ENCODE assay signal across 13 cellular contexts in the genomic region with DNA sequence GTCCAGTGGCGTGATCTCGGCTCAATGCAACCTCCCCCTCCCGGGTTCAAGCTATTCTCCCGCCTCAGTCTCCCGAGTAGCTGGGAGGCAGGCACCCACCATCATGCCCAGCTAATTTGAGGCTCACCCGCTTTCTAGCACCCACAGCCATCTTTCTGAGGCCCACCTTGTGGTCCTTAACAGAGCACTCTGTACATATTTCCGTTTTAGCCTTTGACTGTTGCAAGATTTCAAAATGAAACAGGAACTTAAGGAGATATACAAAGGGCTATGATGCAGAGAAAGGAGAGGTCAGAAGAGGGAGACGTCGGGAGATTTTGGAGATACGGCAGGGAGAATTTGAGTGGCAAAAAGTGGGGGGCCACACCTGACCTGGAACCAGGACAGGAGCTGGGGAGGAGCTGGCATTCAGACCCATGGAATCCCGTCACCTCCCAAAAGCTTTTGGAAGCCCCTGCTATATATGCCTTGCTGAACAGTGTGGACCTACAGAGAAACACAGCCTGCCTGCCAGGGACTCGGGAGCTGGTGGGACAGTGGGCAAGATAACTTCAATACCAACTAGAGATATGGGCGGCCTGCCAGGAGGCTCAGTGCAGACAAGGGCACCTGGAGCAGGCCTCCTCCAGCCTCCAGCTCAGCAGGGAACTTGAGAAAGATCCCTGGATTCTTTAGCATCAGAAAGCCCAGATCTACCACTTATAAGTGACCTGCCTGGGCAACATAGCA. TPM values are rescaled to one million over a fixed set of nuclear protein-coding genes. Genes with fewer than 3 reads are reported as not detected.
DNase-seq lines count a peak whose midpoint lies in the region; ATAC-seq and TF ChIP-seq lines count a peak whose summit lies in the region.
"Had no signal": no experiment of that assay in that cellular context is flagged by ENCODE, and none has a peak within 500 bp of the region (broad histone marks: within the 10 kb centered on the region; RNA-seq: fewer than 3 reads in every experiment).

No MANE protein-coding gene starts in this region.

- H3K4me1 Mint-ChIP-seq in activated CD8-positive, alpha-beta memory T cell treated with anti-CD3 and anti-CD28 coated beads, Interleukin-2, amount 10 ng/mL, durations not matched to agents 7 days and 5 days = peaks cover 5% of the 10 kb centered on the region

- TF ChIP-seq POLR2A in esophagus squamous epithelium (IDR thresholded peaks at IDR 0.05) = no peak
- peak in 1 of 4 donors; percentile 27 for TF ChIP-seq POLR2A in upper lobe of left lung (IDR thresholded peaks at IDR 0.05)

- no peak for ATAC-seq in activated CD8-positive, alpha-beta memory T cell treated with anti-CD3 and anti-CD28 coated beads, Interleukin-2, amount 10 ng/mL, durations not matched to agents 7 days and 5 days
- ATAC-seq in upper lobe of left lung (ENCODE audit: low FRiP score in 2 of 2) (peak in 1 of 2 donors; percentile 14), GM19455 (IDR thresholded peaks at IDR 0.05; ENCODE audit: unreplicated experiment) (no peak), GM18907 (IDR thresholded peaks at IDR 0.05; ENCODE audit: unreplicated experiment) (no peak), HG02973 (IDR thresholded peaks at IDR 0.05; ENCODE audit: unreplicated experiment) (no peak)

- no peaks in the 10 kb centered on the region for H3K36me3 Mint-ChIP-seq in activated CD8-positive, alpha-beta memory T cell treated with anti-CD3 and anti-CD28 coated beads, Interleukin-2, amount 10 ng/mL, durations not matched to agents 7 days and 5 days

- no peaks in the 10 kb centered on the region for H3K9me3 Mint-ChIP-seq in activated CD8-positive, alpha-beta memory T cell treated with anti-CD3 and anti-CD28 coated beads, Interleukin-2, amount 10 ng/mL, durations not matched to agents 7 days and 5 days (ENCODE audit: low read depth)
- H3K9me3 Mint-ChIP-seq: GM23338 had no signal

- peak overlapping the region; percentile 6 to 48 (median 23) for H3K27ac ChIP-seq in esophagus squamous epithelium
- H3K27ac ChIP-seq in upper lobe of left lung = peak overlapping the region; percentile 22 to 69 (median 46)

- H3K36me3 ChIP-seq in esophagus squamous epithelium = no peaks in the 10 kb centered on the region
- no peaks in the 10 kb centered on the region for H3K36me3 ChIP-seq in upper lobe of left lung

- TF ChIP-seq CTCF in esophagus squamous epithelium (IDR thresholded peaks at IDR 0.05) (no peak), upper lobe of left lung (IDR thresholded peaks at IDR 0.05) (no peak)

- peaks cover 17 to 65% (median 19%) of the 10 kb centered on the region in 3 donors for H3K4me1 ChIP-seq in esophagus squamous epithelium
- peaks cover 3 to 25% (median 9%) of the 10 kb centered on the region in 4 donors for H3K4me1 ChIP-seq in upper lobe of left lung

- no peaks in the 10 kb centered on the region for H3K9me3 ChIP-seq in esophagus squamous epithelium
- H3K9me3 ChIP-seq in upper lobe of left lung = no peaks in the 10 kb centered on the region

- DNase-seq in activated CD8-positive, alpha-beta memory T cell treated with anti-CD3 and anti-CD28 coated beads, Interleukin-2, amount 10 ng/mL, durations not matched to agents 7 days and 5 days = no peak
- DNase-seq in activated CD8-positive, alpha-beta memory T cell treated with anti-CD3 and anti-CD28 coated beads for 24 hours = no peak
- peak; percentile 44 for DNase-seq in OCI-M1 (lab: John Stamatoyannopoulos, UW)
- no peak for DNase-seq in esophagus squamous epithelium (lab: John Stamatoyannopoulos, UW)
- no peak for DNase-seq in upper lobe of left lung
- DNase-seq: 8988T; DMS153; stimulated activated naive CD4-positive, alpha-beta T cell treated with Interleukin-2 at 50 U/mL for 16 hours had no signal

- peaks cover 47% of the 10 kb centered on the region for H3K27me3 Mint-ChIP-seq in activated CD8-positive, alpha-beta memory T cell treated with anti-CD3 and anti-CD28 coated beads, Interleukin-2, amount 10 ng/mL, durations not matched to agents 7 days and 5 days

- no peaks in the 10 kb centered on the region for H3K27me3 ChIP-seq in esophagus squamous epithelium
- no peaks in the 10 kb centered on the region for H3K27me3 ChIP-seq in upper lobe of left lung

- intact Hi-C loops in esophagus squamous epithelium (cut with DNase I) = loop anchor here (5.0 kb wide), 1 partner anchor 34 kb away; no protein-coding TSS in a partner anchor

- H3K27ac Mint-ChIP-seq in activated CD8-positive, alpha-beta memory T cell treated with anti-CD3 and anti-CD28 coated beads, Interleukin-2, amount 10 ng/mL, durations not matched to agents 7 days and 5 days = peak overlapping the region; percentile 33
- H3K27ac Mint-ChIP-seq: GM23338 had no signal

- no peak overlapping the region for H3K4me3 Mint-ChIP-seq in activated CD8-positive, alpha-beta memory T cell treated with anti-CD3 and anti-CD28 coated beads, Interleukin-2, amount 10 ng/mL, durations not matched to agents 7 days and 5 days
- H3K4me3 Mint-ChIP-seq: GM23338 had no signal

- CTCF ChIA-PET in activated CD8-positive, alpha-beta memory T cell treated with anti-CD3 and anti-CD28 coated beads, Interleukin-2, amount 10 ng/mL, durations not matched to agents 7 days and 5 days (lab: Charles Lee) = interaction anchor here (0.6 to 32.6 kb wide), 26 partner anchors 10 to 299 kb away, joined by 3 to 1153 read pairs (median 6); partner anchors contain the start of genes ANKRD13D, CLCF1, POLD4 and PTPRCAP

- WGBS in esophagus squamous epithelium, 2 donors = 74 to 82% methylated on average over 9 to 13 of the region's 13 CpGs
- 58 to 67% methylated on average over 13 of the region's 13 CpGs for WGBS in upper lobe of left lung, 2 donors

- H3K4me3 ChIP-seq in esophagus squamous epithelium (no peak overlapping the region), upper lobe of left lung (no peak overlapping the region)
- H3K4me3 ChIP-seq: GM23338 had no signal

- no peak for TF ChIP-seq EP300 in upper lobe of left lung (IDR thresholded peaks at IDR 0.05)

RNA-seq across cellular contexts. Expression of gene CLCF1, which starts 8.0 kb away (rescaled TPM):
- total RNA-seq in activated CD8-positive, alpha-beta memory T cell treated with anti-CD3 and anti-CD28 coated beads, Interleukin-2, amount 10 ng/mL, durations not matched to agents 7 days and 5 days = 1 to 10 TPM in 1 of 2 experiments, under 1 TPM in 1; 0.76 to 1.9 TPM
- 1 to 10 TPM; 2.3 to 6.8 (median 2.7) TPM for total RNA-seq in esophagus squamous epithelium
- total RNA-seq in upper lobe of left lung = 10 to 100 TPM in 2 of 6 donors, 1 to 10 TPM in 4; 3.7 to 29.5 (median 6.0) TPM
- total RNA-seq: GM23338 had no signal

RNA-seq across cellular contexts. Expression of gene RAD9A, which starts 10.4 kb away (rescaled TPM):
- total RNA-seq in activated CD8-positive, alpha-beta memory T cell treated with anti-CD3 and anti-CD28 coated beads, Interleukin-2, amount 10 ng/mL, durations not matched to agents 7 days and 5 days = 10 to 100 TPM; 49.6 to 80.5 TPM
- total RNA-seq in esophagus squamous epithelium (10 to 100 TPM; 10.6 to 18.3 (median 12.7) TPM), upper lobe of left lung (100 to 1,000 TPM in 1 of 6 donors, 10 to 100 TPM in 5; 20.4 to 115 (median 28.2) TPM)

RNA-seq across cellular contexts. Expression of gene PPP1CA, which starts 20.2 kb away (rescaled TPM):
- 100 to 1,000 TPM; 309 to 360 TPM for total RNA-seq in activated CD8-positive, alpha-beta memory T cell treated with anti-CD3 and anti-CD28 coated beads, Interleukin-2, amount 10 ng/mL, durations not matched to agents 7 days and 5 days
- total RNA-seq in esophagus squamous epithelium (100 to 1,000 TPM; 146 to 202 (median 185) TPM), upper lobe of left lung (100 to 1,000 TPM in 3 of 6 donors, 10 to 100 TPM in 3; 83.8 to 191 (median 135) TPM)

RNA-seq across cellular contexts. Expression of gene TBC1D10C, which starts 22.5 kb away (rescaled TPM):
- 100 to 1,000 TPM; 278 to 312 TPM for total RNA-seq in activated CD8-positive, alpha-beta memory T cell treated with anti-CD3 and anti-CD28 coated beads, Interleukin-2, amount 10 ng/mL, durations not matched to agents 7 days and 5 days
- total RNA-seq in esophagus squamous epithelium = 1 to 10 TPM; 1.7 to 7.2 (median 3.5) TPM
- 10 to 100 TPM in 5 of 6 donors, 1 to 10 TPM in 1; 8.4 to 45.3 (median 32.7) TPM for total RNA-seq in upper lobe of left lung
- total RNA-seq: NCI-H460 had no signal

RNA-seq across cellular contexts. Expression of gene POLD4, which starts 28.1 kb away (rescaled TPM):
- 10 to 100 TPM; 36.5 to 49.6 TPM for total RNA-seq in activated CD8-positive, alpha-beta memory T cell treated with anti-CD3 and anti-CD28 coated beads, Interleukin-2, amount 10 ng/mL, durations not matched to agents 7 days and 5 days
- total RNA-seq in esophagus squamous epithelium (100 to 1,000 TPM in 1 of 4 donors, 10 to 100 TPM in 3; 62.6 to 113 (median 74.7) TPM), upper lobe of left lung (100 to 1,000 TPM in 4 of 6 donors, 10 to 100 TPM in 2; 55.5 to 173 (median 106) TPM)
